Comparison of ENCODE assay signal across 11 cellular contexts in the genomic region with DNA sequence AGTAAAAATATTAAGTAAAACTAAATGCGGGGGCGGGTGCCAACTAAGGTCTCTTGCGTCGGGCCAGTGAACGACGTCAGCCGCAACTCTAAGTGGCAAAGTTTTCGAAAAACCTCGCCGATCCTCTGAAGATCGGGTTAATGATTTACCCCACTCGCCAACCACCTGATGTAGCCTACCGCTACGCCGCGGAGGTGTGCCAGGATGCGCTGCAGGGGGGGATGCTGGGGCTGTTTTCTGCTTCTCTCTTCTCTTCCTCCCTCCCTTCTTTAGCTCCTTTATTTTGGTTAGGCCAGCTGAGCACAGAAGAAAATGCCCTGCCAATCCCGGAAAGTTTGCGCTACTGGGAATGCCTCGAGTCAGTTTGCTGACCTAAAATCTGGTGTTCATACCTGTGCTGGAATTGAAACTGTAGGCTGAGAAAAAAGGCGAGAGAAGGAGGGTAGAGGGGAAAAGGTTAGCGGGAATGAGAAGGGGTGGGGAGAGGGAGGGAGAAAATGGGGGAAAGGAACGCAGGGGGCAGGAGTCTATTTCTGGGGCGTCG. TPM values are rescaled to one million over a fixed set of nuclear protein-coding genes. Genes with fewer than 3 reads are reported as not detected.
DNase-seq lines count a peak whose midpoint lies in the region; ATAC-seq and TF ChIP-seq lines count a peak whose summit lies in the region.
"Had no signal": no experiment of that assay in that cellular context is flagged by ENCODE, and none has a peak within 500 bp of the region (broad histone marks: within the 10 kb centered on the region; RNA-seq: fewer than 3 reads in every experiment).

No MANE protein-coding gene starts in this region.

- peak overlapping the region in 3 of 4 donors; percentile 6 to 40 (median 30) for H3K4me3 ChIP-seq in stomach

- H3K36me3 ChIP-seq in stomach = no peaks in the 10 kb centered on the region

- TF ChIP-seq CTCF in stomach (IDR thresholded peaks at IDR 0.05) = no peak

- WGBS in stomach, 5 donors = 3 to 8% (median 5%) methylated on average over 25 of the region's 25 CpGs

- peak overlapping the region; percentile 11 for H3K4me3 Mint-ChIP-seq in activated T-cell treated with anti-CD3 and anti-CD28 coated beads, Interleukin-2, amount 50 U/mL, for 4 hours
- H3K4me3 Mint-ChIP-seq in T-helper 17 cell (peak overlapping the region; percentile 73), immature natural killer cell (peak overlapping the region; percentile 4 to 63 (median 35))

- TF ChIP-seq POLR2A in stomach (IDR thresholded peaks at IDR 0.05) = no peak

- no peaks in the 10 kb centered on the region for H3K36me3 Mint-ChIP-seq in activated T-cell treated with anti-CD3 and anti-CD28 coated beads, Interleukin-2, amount 50 U/mL, for 4 hours (ENCODE audit: insufficient read depth)
- H3K36me3 Mint-ChIP-seq in T-helper 17 cell (ENCODE audit: low read depth) (peaks cover 3% of the 10 kb centered on the region), immature natural killer cell (no peaks in the 10 kb centered on the region)

- peaks cover 9 to 37% (median 21%) of the 10 kb centered on the region in 4 donors for H3K4me1 ChIP-seq in stomach

- H3K9me3 Mint-ChIP-seq in activated T-cell treated with anti-CD3 and anti-CD28 coated beads, Interleukin-2, amount 50 U/mL, for 4 hours = peaks cover 4% of the 10 kb centered on the region
- peaks cover 0 to 2% (median 0%) of the 10 kb centered on the region in 6 donors for H3K9me3 Mint-ChIP-seq in immature natural killer cell

- ATAC-seq in activated T-cell treated with anti-CD3 and anti-CD28 coated beads, Interleukin-2, amount 50 U/mL, for 4 hours = no peak
- ATAC-seq in T-helper 17 cell (no peak), HG03095 (IDR thresholded peaks at IDR 0.05; ENCODE audit: unreplicated experiment) (no peak), GM21381 (IDR thresholded peaks at IDR 0.05; ENCODE audit: unreplicated experiment) (no peak)
- ATAC-seq: sciatic nerve had no signal

- intact Hi-C loops in stomach (cut with DNase I; ENCODE audit: low total_unique reads) = no loop called here

- H3K27ac Mint-ChIP-seq in T-helper 17 cell = peak overlapping the region; percentile 89
- no peak overlapping the region for H3K27ac Mint-ChIP-seq in immature natural killer cell

- H3K27me3 Mint-ChIP-seq in activated T-cell treated with anti-CD3 and anti-CD28 coated beads, Interleukin-2, amount 50 U/mL, for 4 hours (ENCODE audit: low read depth) = peaks cover 96% of the 10 kb centered on the region
- H3K27me3 Mint-ChIP-seq in T-helper 17 cell (peaks cover 99% of the 10 kb centered on the region), immature natural killer cell (ENCODE audit: low read depth in 3 of 3) (peaks cover 41 to 81% (median 80%) of the 10 kb centered on the region in 3 donors)

- no peak for TF ChIP-seq EP300 in stomach (IDR thresholded peaks at IDR 0.05)

- H3K27ac ChIP-seq in stomach = no peak overlapping the region

- H3K4me1 Mint-ChIP-seq in activated T-cell treated with anti-CD3 and anti-CD28 coated beads, Interleukin-2, amount 50 U/mL, for 4 hours (ENCODE audit: low read depth) = peaks cover 23% of the 10 kb centered on the region
- H3K4me1 Mint-ChIP-seq in T-helper 17 cell (peaks cover 27% of the 10 kb centered on the region), immature natural killer cell (peaks cover 20 to 21% of the 10 kb centered on the region in 2 donors)

- H3K9me3 ChIP-seq in T-helper 17 cell (ENCODE audit: control insufficient read depth, low read length, poor library complexity, severe bottlenecking) (peaks cover 7% of the 10 kb centered on the region), stomach (peaks cover 0 to 12% (median 1%) of the 10 kb centered on the region in 4 donors)

- no peak for DNase-seq in activated T-cell treated with anti-CD3 and anti-CD28 coated beads, Interleukin-2, amount 50 U/mL, for 4 hours
- DNase-seq in activated T-cell treated with anti-CD3 and anti-CD28 coated beads for 4 hours (no peak), T-helper 17 cell (no peak), immature natural killer cell (no peak), stomach (no peak), mesenteric fat pad (ENCODE audit: low spot score) (no peak)
- DNase-seq: NCI-H1694 had no signal

- peaks cover 41 to 100% (median 94%) of the 10 kb centered on the region in 3 donors for H3K27me3 ChIP-seq in stomach

RNA-seq across cellular contexts. Expression of a gene that starts 7.5 kb away (rescaled TPM):
- total RNA-seq in activated T-cell treated with anti-CD3 and anti-CD28 coated beads, Interleukin-2, amount 50 U/mL, for 4 hours = under 1 TPM; 0.26 to 0.46 (median 0.27) TPM
- total RNA-seq in T-helper 17 cell = under 1 TPM; 0.21 to 0.22 TPM
- polyA plus RNA-seq in immature natural killer cell = under 1 TPM in 1 of 3 donors, not detected in 2; 0.07 TPM
- not detected for total RNA-seq in stomach
- not detected for polyA plus RNA-seq in stomach
- total RNA-seq in mesenteric fat pad = not detected
- total RNA-seq: dermis microvascular lymphatic vessel endothelial cell, sciatic nerve had no signal

Comparison
In these comparisons a context has a peak if more than half of its experiments do, and no peak if none do; other contexts are left out.
1. H3K4me3 Mint-ChIP-seq: peak in every context shown above with its lines; median percentile 73 in T-helper 17 cell; 35 in immature natural killer cell; 11 in activated T-cell treated with anti-CD3 and anti-CD28 coated beads, Interleukin-2, amount 50 U/mL, for 4 hours.